Comparison of ENCODE assay signal across 11 cellular contexts in the genomic region with DNA sequence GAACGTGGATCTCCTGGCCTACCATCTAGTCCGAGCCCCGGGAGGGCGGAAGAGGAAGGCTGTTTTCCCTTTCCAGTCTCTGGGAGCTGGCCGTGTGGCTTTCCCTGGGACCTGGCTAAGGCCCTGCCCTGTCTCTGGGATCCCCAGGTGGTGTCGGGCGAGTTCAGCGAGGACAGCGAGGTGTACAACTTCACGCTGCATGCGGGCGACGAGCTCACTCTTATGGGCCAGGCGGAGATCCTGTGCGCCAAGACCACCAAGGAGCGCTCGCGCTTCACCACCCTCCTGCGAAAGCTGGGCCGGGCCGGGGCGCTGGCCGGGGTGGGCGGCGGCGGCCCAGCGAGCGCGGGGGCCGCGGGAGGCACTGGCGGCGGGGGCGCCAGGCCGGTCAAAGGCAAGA. TPM values are rescaled to one million over a fixed set of nuclear protein-coding genes. Genes with fewer than 3 reads are reported as not detected.
DNase-seq lines count a peak whose midpoint lies in the region; ATAC-seq and TF ChIP-seq lines count a peak whose summit lies in the region.
"Had no signal": no experiment of that assay in that cellular context is flagged by ENCODE, and none has a peak within 500 bp of the region (broad histone marks: within the 10 kb centered on the region; RNA-seq: fewer than 3 reads in every experiment).

No MANE protein-coding gene starts in this region.

- CTCF ChIA-PET in PC-9 (lab: Charles Lee) = no interaction called here

- in situ Hi-C loops in brain microvascular endothelial cell (cut with HindIII; ENCODE audit: low pct_ligation_motif_present, low sequenced_read_pairs) = no loop called here

- no peaks in the 10 kb centered on the region for H4K20me1 ChIP-seq in PC-9 (ENCODE audit: insufficient read depth)

- intact Hi-C loops in testis (cut with DNase I; ENCODE audit: low total_unique reads) = no loop called here
- intact Hi-C loops in PC-9 (cut with micrococcal nuclease; ENCODE audit: unreplicated experiment) = no loop called here

- 63 to 66% methylated on average over 8 to 13 of the region's 35 CpGs for WGBS in testis, 2 donors

- H3K9me3 ChIP-seq in testis = no peaks in the 10 kb centered on the region
- no peaks in the 10 kb centered on the region for H3K9me3 ChIP-seq in PC-9 (ENCODE audit: insufficient read depth, low read depth)
- H3K9me3 ChIP-seq: SJSA1 had no signal

- H3K4me3 Mint-ChIP-seq in activated T-cell treated with anti-CD3 and anti-CD28 coated beads, Interleukin-2, amount 50 U/mL, for 24 hours = peak overlapping the region; percentile 51
- H3K4me3 Mint-ChIP-seq in memory B cell = peak overlapping the region; percentile 73

- H3K36me3 ChIP-seq in brain microvascular endothelial cell (replicated peaks) = no peaks in the 10 kb centered on the region
- no peaks in the 10 kb centered on the region for H3K36me3 ChIP-seq in testis (ENCODE audit: low read depth, missing control alignments)
- no peaks in the 10 kb centered on the region for H3K36me3 ChIP-seq in PC-9 (ENCODE audit: low read depth)
- H3K36me3 ChIP-seq: SJSA1 had no signal

- H3K27ac ChIP-seq in brain microvascular endothelial cell = no peak overlapping the region
- H3K27ac ChIP-seq in testis = no peak overlapping the region
- H3K27ac ChIP-seq in PC-9 = no peak overlapping the region
- H3K27ac ChIP-seq: C4-2B, SJSA1 had no signal

- H3K4me2 ChIP-seq in PC-9 = no peak overlapping the region

- peak overlapping the region; percentile 3 for H3K27ac Mint-ChIP-seq in activated T-cell treated with anti-CD3 and anti-CD28 coated beads, Interleukin-2, amount 50 U/mL, for 24 hours
- no peak overlapping the region for H3K27ac Mint-ChIP-seq in memory B cell

- ATAC-seq in memory B cell (ENCODE audit: low read depth) (no peak), omental fat pad (ENCODE audit: low FRiP score) (no peak)

- H3K4me1 ChIP-seq in testis = peaks cover 7% of the 10 kb centered on the region
- no peaks in the 10 kb centered on the region for H3K4me1 ChIP-seq in PC-9 (replicated peaks; ENCODE audit: insufficient read depth)

- no peak for TF ChIP-seq POLR2A in testis (IDR thresholded peaks at IDR 0.05)

- no peaks in the 10 kb centered on the region for H3K9me2 ChIP-seq in PC-9 (ENCODE audit: insufficient read depth)

- peaks cover 22% of the 10 kb centered on the region for H3K27me3 Mint-ChIP-seq in activated T-cell treated with anti-CD3 and anti-CD28 coated beads, Interleukin-2, amount 50 U/mL, for 24 hours
- peaks cover 11% of the 10 kb centered on the region for H3K27me3 Mint-ChIP-seq in memory B cell

- H3K4me1 Mint-ChIP-seq in activated T-cell treated with anti-CD3 and anti-CD28 coated beads, Interleukin-2, amount 50 U/mL, for 24 hours (ENCODE audit: low read depth) = peaks cover 26% of the 10 kb centered on the region
- peaks cover 16% of the 10 kb centered on the region for H3K4me1 Mint-ChIP-seq in memory B cell

- DNase-seq in activated T-cell treated with anti-CD3 and anti-CD28 coated beads, Interleukin-2, amount 50 U/mL, for 24 hours = no peak
- DNase-seq in activated T-cell treated with anti-CD3 and anti-CD28 coated beads for 4 hours (no peak), brain microvascular endothelial cell (no peak), memory B cell (ENCODE audit: low spot score in 2 of 2) (no peak), testis (no peak), DMS 273 (lab: John Stamatoyannopoulos, UW; ENCODE audit: unreplicated experiment) (no peak), PC-9 (no peak), omental fat pad (ENCODE audit: low spot score) (no peak)
- DNase-seq: NCI-H1105 treated with DMSO at 0.1 percent for 48 hours had no signal

- H3K4me3 ChIP-seq in brain microvascular endothelial cell (ENCODE audit: low read depth, low read length) = peak overlapping the region; percentile 56
- peak overlapping the region; percentile 57 to 68 for H3K4me3 ChIP-seq in testis
- no peak overlapping the region for H3K4me3 ChIP-seq in PC-9

- peaks cover 5% of the 10 kb centered on the region for H3K36me3 Mint-ChIP-seq in activated T-cell treated with anti-CD3 and anti-CD28 coated beads, Interleukin-2, amount 50 U/mL, for 24 hours (ENCODE audit: low read depth)
- no peaks in the 10 kb centered on the region for H3K36me3 Mint-ChIP-seq in memory B cell

- H3K79me2 ChIP-seq in PC-9 (ENCODE audit: low read depth) = no peaks in the 10 kb centered on the region

- no peak overlapping the region for H2AFZ ChIP-seq in PC-9

- TF ChIP-seq CTCF in brain microvascular endothelial cell (IDR thresholded peaks at IDR 0.05; ENCODE audit: low read depth, low read length, missing control alignments) (no peak), testis (IDR thresholded peaks at IDR 0.05) (no peak), PC-9 (conservative IDR thresholded peaks at IDR 0.05) (no peak), omental fat pad (IDR thresholded peaks at IDR 0.05) (no peak)

- no TSS peak for BruUV-seq in PC-9 (replicated peaks; lab: Mats Ljungman, UMichigan)

- no peaks in the 10 kb centered on the region for H3K27me3 ChIP-seq in brain microvascular endothelial cell (replicated peaks)
- no peaks in the 10 kb centered on the region for H3K27me3 ChIP-seq in testis
- H3K27me3 ChIP-seq in PC-9 (ENCODE audit: insufficient read depth, low read depth) = no peaks in the 10 kb centered on the region
- H3K27me3 ChIP-seq: SJSA1 had no signal

- POLR2A ChIA-PET in PC-9 (lab: Charles Lee; ENCODE audit: unreplicated experiment) = interaction anchor here (0.6 kb wide), 2 partner anchors 94 to 306 kb away, joined by 4 to 5 read pairs; a partner anchor contains a TSS

- H3K9me3 Mint-ChIP-seq in activated T-cell treated with anti-CD3 and anti-CD28 coated beads, Interleukin-2, amount 50 U/mL, for 24 hours = no peaks in the 10 kb centered on the region
- no peaks in the 10 kb centered on the region for H3K9me3 Mint-ChIP-seq in memory B cell

- no peaks in the 10 kb centered on the region for H3F3A ChIP-seq in PC-9 (ENCODE audit: insufficient read depth, low read depth)

RNA-seq across cellular contexts. Expression of a gene that starts 11.2 kb away (rescaled TPM):
- total RNA-seq in testis (1 to 10 TPM; 5.4 to 6.8 TPM), PC-9 (2021) (0.96 and 1.7 TPM in 2 replicates), omental fat pad (1 to 10 TPM; 1.0 to 3.3 (median 2.0) TPM)
- polyA plus RNA-seq in testis (ENCODE audit: insufficient read depth, low read depth, low replicate concordance) = 4.6 TPM
